26 cellular contexts compared by ENCODE assay signal in the genomic region with DNA sequence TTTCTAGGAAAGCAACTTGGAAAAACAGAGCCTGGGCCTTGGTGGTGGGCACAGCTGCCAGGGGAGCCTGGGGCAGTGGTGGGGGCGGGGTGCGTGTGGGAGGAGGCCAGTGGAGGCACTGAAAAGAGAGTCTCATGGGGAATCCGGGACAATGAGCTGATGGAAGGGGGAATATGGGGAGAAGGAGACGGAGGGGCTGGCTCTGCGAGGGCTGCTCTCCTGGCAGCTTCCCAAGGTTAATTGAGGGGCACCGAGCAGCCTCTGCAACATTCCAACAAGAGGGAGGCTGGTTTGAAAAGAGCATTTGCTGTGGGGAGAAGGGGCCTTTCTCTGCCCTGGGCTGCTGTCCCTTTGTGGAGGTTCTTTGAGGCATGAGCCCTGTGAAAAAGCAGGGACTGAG. TPM values are rescaled to one million over a fixed set of nuclear protein-coding genes. Genes with fewer than 3 reads are reported as not detected.
A peak's percentile ranks its signal among the peaks of the same experiment; 100 is the strongest.
DNase-seq lines count a peak whose midpoint lies in the region; ATAC-seq and TF ChIP-seq lines count a peak whose summit lies in the region.
"Had no signal": no experiment of that assay in that cellular context is flagged by ENCODE, and none has a peak within 500 bp of the region (broad histone marks: within the 10 kb centered on the region; RNA-seq: fewer than 3 reads in every experiment).

No MANE protein-coding gene starts in this region.

- H3K9me3 Mint-ChIP-seq in brain, result peaks cover 0 to 14% (median 0%) of the 10 kb centered on the region in 5 experiments
- no peaks in the 10 kb centered on the region for H3K9me3 Mint-ChIP-seq in activated T-cell treated with anti-CD3 and anti-CD28 coated beads, Interleukin-2, amount 50 U/mL, for 4 hours
- H3K9me3 Mint-ChIP-seq: central memory CD8-positive, alpha-beta T cell; stimulated activated naive CD8-positive, alpha-beta T cell treated with anti-CD3 and anti-CD28 coated beads, Interleukin-15, amount 100 ng/mL, for 72 hours had no signal

- H3K9me3 ChIP-seq in right cardiac atrium (ENCODE audit: control insufficient read depth, low read length), result no peaks in the 10 kb centered on the region
- H3K9me3 ChIP-seq: BLaER1 treated with 17β-estradiol and CSF1 and Interleukin-3, amounts not matched to agents 10 nM and 100 nM; psoas muscle; tibial nerve had no signal

- H3K4me1 ChIP-seq in right cardiac atrium (ENCODE audit: control insufficient read depth, insufficient read depth, low read length), result no peaks in the 10 kb centered on the region
- H3K4me1 ChIP-seq: BLaER1 treated with 17β-estradiol and CSF1 and Interleukin-3, amounts not matched to agents 10 nM and 100 nM had no signal

- peak overlapping the region in 3 of 5 experiments; percentile 28 to 42 (median 34) for H3K4me3 Mint-ChIP-seq in brain
- no peak overlapping the region for H3K4me3 Mint-ChIP-seq in activated T-cell treated with anti-CD3 and anti-CD28 coated beads, Interleukin-2, amount 50 U/mL, for 4 hours
- H3K4me3 Mint-ChIP-seq: activated CD4-positive, alpha-beta T cell treated with anti-CD3 and anti-CD28 coated beads for 36 hours; immature natural killer cell had no signal

- H3K27ac Mint-ChIP-seq in brain, result peak overlapping the region; percentile 59 to 95 (median 84)
- H3K27ac Mint-ChIP-seq: activated CD4-positive, alpha-beta T cell treated with anti-CD3 and anti-CD28 coated beads for 36 hours; immature natural killer cell; stimulated activated naive CD8-positive, alpha-beta T cell treated with anti-CD3 and anti-CD28 coated beads, Interleukin-15, amount 100 ng/mL, for 72 hours had no signal

- intact Hi-C loops in right cardiac atrium (cut with DNase I), result loop anchor here in 1 of 4 donors (10.0 kb wide), 1 partner anchor 79 kb away; no protein-coding TSS in a partner anchor
- intact Hi-C loops in left ventricle myocardium superior (cut with micrococcal nuclease), result loop anchor here (10.0 kb wide), 1 partner anchor 59 kb away; no protein-coding TSS in a partner anchor

- no peak for TF ChIP-seq CTCF in brain (conservative IDR thresholded peaks at IDR 0.05)

- no peaks in the 10 kb centered on the region for H3K27me3 Mint-ChIP-seq in brain
- peaks cover 9% of the 10 kb centered on the region for H3K27me3 Mint-ChIP-seq in activated T-cell treated with anti-CD3 and anti-CD28 coated beads, Interleukin-2, amount 50 U/mL, for 4 hours (ENCODE audit: low read depth)

- no peak overlapping the region for H3K27ac ChIP-seq in right cardiac atrium (ENCODE audit: low read length)
- H3K27ac ChIP-seq: BLaER1 treated with 17β-estradiol and CSF1 and Interleukin-3, amounts not matched to agents 10 nM and 100 nM; psoas muscle; SK-N-MC; skin epidermis had no signal

- H3K4me3 ChIP-seq in right cardiac atrium (ENCODE audit: low read length), result no peak overlapping the region
- H3K4me3 ChIP-seq: BLaER1 treated with 17β-estradiol and CSF1 and Interleukin-3, amounts not matched to agents 10 nM and 100 nM; psoas muscle; SK-N-MC; skin epidermis; tibial nerve had no signal

- ATAC-seq in right cardiac atrium, result no peak
- ATAC-seq in left ventricle myocardium superior, result no peak
- no peak for ATAC-seq in activated T-cell treated with anti-CD3 and anti-CD28 coated beads, Interleukin-2, amount 50 U/mL, for 4 hours
- no peak for ATAC-seq in HG02973 (IDR thresholded peaks at IDR 0.05; ENCODE audit: unreplicated experiment)
- ATAC-seq: activated CD4-positive, alpha-beta T cell treated with anti-CD3 and anti-CD28 coated beads for 36 hours; stimulated activated naive CD8-positive, alpha-beta T cell treated with anti-CD3 and anti-CD28 coated beads, Interleukin-15, amount 100 ng/mL, for 72 hours had no signal

- H3K4me1 Mint-ChIP-seq in brain, result peaks cover 68% of the 10 kb centered on the region
- peaks cover 10% of the 10 kb centered on the region for H3K4me1 Mint-ChIP-seq in activated T-cell treated with anti-CD3 and anti-CD28 coated beads, Interleukin-2, amount 50 U/mL, for 4 hours (ENCODE audit: low read depth)
- H3K4me1 Mint-ChIP-seq: immature natural killer cell had no signal

- H3K27me3 ChIP-seq in right cardiac atrium (ENCODE audit: control insufficient read depth, insufficient read depth), result no peaks in the 10 kb centered on the region
- H3K27me3 ChIP-seq: BLaER1 treated with 17β-estradiol and CSF1 and Interleukin-3, amounts not matched to agents 10 nM and 100 nM had no signal

- H3K36me3 Mint-ChIP-seq in brain, result no peaks in the 10 kb centered on the region
- no peaks in the 10 kb centered on the region for H3K36me3 Mint-ChIP-seq in activated T-cell treated with anti-CD3 and anti-CD28 coated beads, Interleukin-2, amount 50 U/mL, for 4 hours (ENCODE audit: insufficient read depth)
- H3K36me3 Mint-ChIP-seq: immature natural killer cell had no signal

- DNase-seq in right cardiac atrium (peak in 2 of 3 donors; percentile 20 to 23), left ventricle myocardium superior (no peak), midbrain (lab: John Stamatoyannopoulos, UW) (peak; percentile 41)
- no peak for DNase-seq in activated T-cell treated with anti-CD3 and anti-CD28 coated beads, Interleukin-2, amount 50 U/mL, for 4 hours
- no peak for DNase-seq in activated CD4-positive, CD25-positive, alpha-beta regulatory T cell (lab: John Stamatoyannopoulos, UW)
- DNase-seq: activated CD4-positive, alpha-beta T cell treated with anti-CD3 and anti-CD28 coated beads for 36 hours; activated T-cell treated with anti-CD3 and anti-CD28 coated beads, Interleukin-2, amount 50 U/mL, for 48 hours; immature natural killer cell; IMR-90; mesendoderm; naive B cell; NCI-H2081; NCI-H446 treated with DMSO at 0.1 percent for 48 hours; OCI-M1; psoas muscle; stimulated activated CD8-positive, alpha-beta memory T cell treated with anti-CD3 and anti-CD28 coated beads, Interleukin-4, amount 100 ng/mL, for 48 hours; stimulated activated naive CD8-positive, alpha-beta T cell treated with anti-CD3 and anti-CD28 coated beads, Interleukin-15, amount 100 ng/mL, for 72 hours had no signal

- WGBS in right cardiac atrium, result 66% methylated on average over 6 of the region's 6 CpGs

RNA-seq across cellular contexts. Expression of a gene that starts 9.4 kb away (rescaled TPM):
- total RNA-seq in right cardiac atrium (10 to 100 TPM; 40.1 to 58.9 (median 54.3) TPM), left ventricle myocardium superior (34.5 TPM)
- polyA plus RNA-seq in right cardiac atrium (27.8 TPM), brain (ENCODE audit: insufficient read depth, low read depth, low replicate concordance) (16.4 TPM)
- 10 to 100 TPM; 18.7 to 22.3 (median 22.1) TPM for total RNA-seq in activated T-cell treated with anti-CD3 and anti-CD28 coated beads, Interleukin-2, amount 50 U/mL, for 4 hours
- total RNA-seq: dermis microvascular lymphatic vessel endothelial cell had no signal
- polyA plus RNA-seq: fibroblast of lung had no signal

Comparison
In these comparisons a context has a peak if more than half of its experiments do, and no peak if none do; other contexts are left out.
1. DNase-seq: peak in right cardiac atrium (2 of 3) and midbrain (single experiment); none in left ventricle myocardium superior (single experiment), activated T-cell treated with anti-CD3 and anti-CD28 coated beads, Interleukin-2, amount 50 U/mL, for 4 hours (single experiment) and activated CD4-positive, CD25-positive, alpha-beta regulatory T cell (0 of 4).